ENCODE assay signal across 16 cellular contexts in genomic region chr4:79864470-79865190, GRCh38.
A peak's percentile ranks its signal among the peaks of the same experiment; 100 is the strongest.
DNase-seq lines count a peak whose midpoint lies in the region; ATAC-seq and TF ChIP-seq lines count a peak whose summit lies in the region.
"Had no signal": no experiment of that assay in that cellular context is flagged by ENCODE, and none has a peak within 500 bp of the region (broad histone marks: within the 10 kb centered on the region; RNA-seq: fewer than 3 reads in every experiment).

No MANE protein-coding gene starts in this region.

- intact Hi-C loops in left ventricle myocardium inferior (cut with micrococcal nuclease): no loop called here

- no peak for ATAC-seq in HG03442 (IDR thresholded peaks at IDR 0.05; ENCODE audit: unreplicated experiment)
- no peak for ATAC-seq in GM21447 (IDR thresholded peaks at IDR 0.05; ENCODE audit: unreplicated experiment)
- ATAC-seq: GM23338, upper lobe of right lung had no signal

- no peaks in the 10 kb centered on the region for H3K27me3 ChIP-seq in WERI-Rb-1 (ENCODE audit: insufficient read depth, low read depth, severe bottlenecking)
- no peaks in the 10 kb centered on the region for H3K27me3 ChIP-seq in left ventricle myocardium inferior (ENCODE audit: low read depth)
- H3K27me3 ChIP-seq: upper lobe of right lung had no signal

- H3K27ac ChIP-seq in WERI-Rb-1 (peak overlapping the region; percentile 92), left ventricle myocardium inferior (replicated peaks) (no peak overlapping the region)
- H3K27ac ChIP-seq: upper lobe of right lung had no signal

- DNase-seq in NCI-H2227 (lab: John Stamatoyannopoulos, UW; ENCODE audit: unreplicated experiment): peak; percentile 2
- DNase-seq in NCI-H2227 treated with DMSO at 0.1 percent for 48 hours (lab: John Stamatoyannopoulos, UW): no peak
- DNase-seq in NCI-H510A treated with DMSO at 0.1 percent for 48 hours (lab: John Stamatoyannopoulos, UW): peak; percentile 35
- DNase-seq in WERI-Rb-1: no peak
- no peak for DNase-seq in AG08395 (ENCODE audit: low spot score)
- DNase-seq in left ventricle myocardium inferior: no peak
- DNase-seq: activated CD4-positive, alpha-beta T cell treated with anti-CD3 and anti-CD28 coated beads, Interleukin-2, amount 10 ng/mL, durations not matched to agents 7 days and 5 days; activated naive CD4-positive, alpha-beta T cell treated with anti-CD3 and anti-CD28 coated beads for 36 hours; glutamatergic neuron; immature natural killer cell; Kasumi-1; NCI-H2107; upper lobe of right lung had no signal

- H3K36me3 ChIP-seq in WERI-Rb-1: no peaks in the 10 kb centered on the region
- H3K36me3 ChIP-seq in left ventricle myocardium inferior: no peaks in the 10 kb centered on the region
- H3K36me3 ChIP-seq: upper lobe of right lung had no signal

- H3K4me3 ChIP-seq in WERI-Rb-1 (ENCODE audit: low read depth, low read length) (no peak overlapping the region), left ventricle myocardium inferior (no peak overlapping the region)
- H3K4me3 ChIP-seq: GM23338, upper lobe of right lung had no signal

- TF ChIP-seq CTCF in WERI-Rb-1 (IDR thresholded peaks at IDR 0.05; ENCODE audit: low read depth, low read length) (no peak), left ventricle myocardium inferior (IDR thresholded peaks at IDR 0.05; ENCODE audit: borderline replicate concordance) (no peak)

- peaks cover 3% of the 10 kb centered on the region for H3K9me3 ChIP-seq in WERI-Rb-1 (ENCODE audit: severe bottlenecking)
- H3K9me3 ChIP-seq in left ventricle myocardium inferior (replicated peaks): no peaks in the 10 kb centered on the region
- H3K9me3 ChIP-seq: upper lobe of right lung had no signal

- peaks cover 7% of the 10 kb centered on the region for H3K4me1 ChIP-seq in left ventricle myocardium inferior
- H3K4me1 ChIP-seq: upper lobe of right lung had no signal

Comparison
In these comparisons a context has a peak if more than half of its experiments do, and no peak if none do; other contexts are left out.
1. DNase-seq: peak in NCI-H2227 (single experiment) and NCI-H510A treated with DMSO at 0.1 percent for 48 hours (single experiment); none in NCI-H2227 treated with DMSO at 0.1 percent for 48 hours (single experiment), WERI-Rb-1 (single experiment), AG08395 (single experiment) and left ventricle myocardium inferior (single experiment).